In the genomic region with DNA sequence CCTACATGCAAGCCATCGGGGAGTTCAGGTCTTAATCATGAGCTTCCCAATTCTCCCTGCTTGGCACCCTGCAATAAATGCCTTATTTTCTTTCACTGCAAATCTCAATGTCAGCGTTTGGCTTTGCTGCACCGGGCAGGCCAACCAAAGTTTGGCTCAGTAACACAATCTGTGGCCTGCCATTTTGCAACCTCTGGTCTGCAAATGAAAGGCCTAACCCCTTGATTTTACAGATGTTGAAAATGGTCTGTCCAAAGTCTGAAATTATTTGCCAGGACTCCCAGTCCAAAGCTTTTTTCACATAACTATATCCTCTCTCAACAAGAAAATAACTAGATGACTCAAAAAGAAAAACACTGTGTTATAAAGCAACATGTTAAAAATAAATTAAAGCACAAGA, we compare ENCODE assay signal across 22 cellular contexts. TPM values are rescaled to one million over a fixed set of nuclear protein-coding genes. Genes with fewer than 3 reads are reported as not detected.
A peak's percentile ranks its signal among the peaks of the same experiment; 100 is the strongest.
DNase-seq lines count a peak whose midpoint lies in the region; ATAC-seq and TF ChIP-seq lines count a peak whose summit lies in the region.
"Had no signal": no experiment of that assay in that cellular context is flagged by ENCODE, and none has a peak within 500 bp of the region (broad histone marks: within the 10 kb centered on the region; RNA-seq: fewer than 3 reads in every experiment).

No MANE protein-coding gene starts in this region.

- peaks cover 45% of the 10 kb centered on the region for H3K4me1 Mint-ChIP-seq in MCF 10A (ENCODE audit: insufficient read depth, unreplicated experiment)
- H3K4me1 Mint-ChIP-seq in effector memory CD8-positive, alpha-beta T cell (ENCODE audit: low read depth in 2 of 2): peaks cover 16 to 20% of the 10 kb centered on the region in 2 donors
- peaks cover 18 to 22% of the 10 kb centered on the region in 2 donors for H3K4me1 Mint-ChIP-seq in natural killer cell

- peaks cover under 1% of the 10 kb centered on the region for H3K79me2 ChIP-seq in mammary epithelial cell (ENCODE audit: insufficient read depth, low read length)

- H3K9me3 Mint-ChIP-seq in MCF 10A (ENCODE audit: unreplicated experiment) (no peaks in the 10 kb centered on the region), natural killer cell (no peaks in the 10 kb centered on the region)
- H3K9me3 Mint-ChIP-seq in effector memory CD8-positive, alpha-beta T cell: no peaks in the 10 kb centered on the region
- H3K9me3 Mint-ChIP-seq: CD14-positive monocyte, IgD-negative memory B cell had no signal

- POLR2A ChIA-PET in MCF 10A (lab: Yijun Ruan, JAX): interaction anchor here (0.8 to 4.9 kb wide), 9 partner anchors 9 to 345 kb away, joined by 3 to 32 read pairs (median 4); a partner anchor contains a TSS

- TF ChIP-seq POLR2A in ovary (IDR thresholded peaks at IDR 0.05): no peak

- H3K9ac ChIP-seq in mammary epithelial cell (ENCODE audit: insufficient read depth, low read length): no peak overlapping the region

- WGBS in mammary epithelial cell (ENCODE audit: low coverage, missing lambda C conversion rate): 97% methylated on average over 3 of the region's 3 CpGs
- WGBS in ovary, 3 donors: 48 to 60% (median 56%) methylated on average over 3 of the region's 3 CpGs

- no peaks in the 10 kb centered on the region for H4K20me1 ChIP-seq in mammary epithelial cell (ENCODE audit: insufficient read depth, low read length)

- H3K4me1 ChIP-seq in mammary epithelial cell (ENCODE audit: insufficient read depth, low read length): peaks cover 41% of the 10 kb centered on the region
- no peaks in the 10 kb centered on the region for H3K4me1 ChIP-seq in ovary (ENCODE audit: insufficient read depth)

- H3K4me3 ChIP-seq in mammary epithelial cell (replicated peaks in 1 of 3; ENCODE audit: insufficient read depth in 1 of 3, low read depth in 2 of 3, low read length in 3 of 3): no peak overlapping the region
- no peak overlapping the region for H3K4me3 ChIP-seq in ovary
- H3K4me3 ChIP-seq: heart left ventricle had no signal

- TF ChIP-seq CTCF in MCF 10A (IDR thresholded peaks at IDR 0.05; ENCODE audit: unreplicated experiment) (no peak), mammary epithelial cell (conservative IDR thresholded peaks at IDR 0.05 in 1 of 2, IDR thresholded peaks at IDR 0.05 in 1 of 2; ENCODE audit: extremely low read depth in 1 of 2, insufficient read depth in 1 of 2, low read depth in 1 of 2, low read length in 2 of 2) (no peak), natural killer cell (IDR thresholded peaks at IDR 0.05) (no peak), omental fat pad (IDR thresholded peaks at IDR 0.05) (no peak), ovary (IDR thresholded peaks at IDR 0.05) (no peak)

- dilution Hi-C loops in mammary epithelial cell (cut with HindIII; ENCODE audit: low sequenced_read_pairs): no loop called here

- H3K27ac ChIP-seq in mammary epithelial cell (ENCODE audit: insufficient read depth, low read depth, low read length): no peak overlapping the region
- no peak overlapping the region for H3K27ac ChIP-seq in ovary

- H3K27me3 ChIP-seq in mammary epithelial cell (ENCODE audit: insufficient read depth, low read length): no peaks in the 10 kb centered on the region
- peaks cover 2% of the 10 kb centered on the region for H3K27me3 ChIP-seq in ovary
- H3K27me3 ChIP-seq: heart left ventricle had no signal

- peaks cover 13% of the 10 kb centered on the region for H3K36me3 Mint-ChIP-seq in MCF 10A (ENCODE audit: insufficient read depth, unreplicated experiment)
- no peaks in the 10 kb centered on the region for H3K36me3 Mint-ChIP-seq in effector memory CD8-positive, alpha-beta T cell (ENCODE audit: insufficient read depth)
- no peaks in the 10 kb centered on the region for H3K36me3 Mint-ChIP-seq in natural killer cell

- CTCF ChIA-PET in MCF 10A (lab: Yijun Ruan, JAX) (interaction anchor here (1.6 kb wide), 1 partner anchor 12 kb away, joined by 4 read pairs; no protein-coding TSS in a partner anchor), mammary epithelial cell (lab: Charles Lee; ENCODE audit: low non-redundant PET) (no interaction called here)

- TF ChIP-seq EP300 in ovary (IDR thresholded peaks at IDR 0.05): no peak

- in situ Hi-C loops in mammary epithelial cell (cut with MboI; ENCODE audit: low sequenced_read_pairs in 2 of 2): no loop called here

- H2AFZ ChIP-seq in mammary epithelial cell (ENCODE audit: low read depth, low read length): no peak overlapping the region

- intact Hi-C loops in MCF 10A (cut with micrococcal nuclease): no loop called here
- intact Hi-C loops in mammary epithelial cell (cut with micrococcal nuclease): no loop called here
- intact Hi-C loops in natural killer cell (cut with micrococcal nuclease): no loop called here
- intact Hi-C loops in ovary (cut with DNase I): no loop called here

- H3K4me3 Mint-ChIP-seq in MCF 10A (ENCODE audit: unreplicated experiment) (no peak overlapping the region), natural killer cell (no peak overlapping the region)
- no peak overlapping the region for H3K4me3 Mint-ChIP-seq in effector memory CD8-positive, alpha-beta T cell
- H3K4me3 Mint-ChIP-seq: CD14-positive monocyte, IgD-negative memory B cell had no signal

- no peak for DNase-seq in MCF 10A (ENCODE audit: unreplicated experiment)
- DNase-seq in mammary epithelial cell: no peak
- no peak for DNase-seq in effector memory CD8-positive, alpha-beta T cell
- no peak for DNase-seq in natural killer cell
- no peak for DNase-seq in NCI-H69 (lab: John Stamatoyannopoulos, UW)
- no peak for DNase-seq in omental fat pad (ENCODE audit: low spot score)
- DNase-seq in cerebellar nuclear complex (lab: John Stamatoyannopoulos, UW): no peak
- no peak for DNase-seq in ovary
- DNase-seq: ACHN; activated CD4-positive, alpha-beta T cell treated with anti-CD3 and anti-CD28 coated beads, Interleukin-2, amount 50 U/mL, for 1 hour; activated naive CD4-positive, alpha-beta T cell; activated T-cell treated with anti-CD3 and anti-CD28 coated beads for 4 hours; caudate nucleus; heart left ventricle; left ventricle myocardium superior; MM.1S; NCI-H1436 treated with DMSO at 0.1 percent for 48 hours; NCI-H524; right cardiac atrium; Right ventricle myocardium superior had no signal

- H3K36me3 ChIP-seq in mammary epithelial cell (ENCODE audit: insufficient read depth, low read length): no peaks in the 10 kb centered on the region
- H3K36me3 ChIP-seq in ovary: no peaks in the 10 kb centered on the region
- H3K36me3 ChIP-seq: heart left ventricle had no signal

- H3K9me3 ChIP-seq in mammary epithelial cell (replicated peaks; ENCODE audit: insufficient read depth, low read length) (no peaks in the 10 kb centered on the region), ovary (no peaks in the 10 kb centered on the region)
- H3K9me3 ChIP-seq: heart left ventricle had no signal

- no peak for ATAC-seq in effector memory CD8-positive, alpha-beta T cell (replicated peaks)
- ATAC-seq in natural killer cell (no peak), omental fat pad (ENCODE audit: low FRiP score) (no peak)

- H3K27ac Mint-ChIP-seq in MCF 10A (ENCODE audit: low read depth, unreplicated experiment) (peak overlapping the region; percentile 73), natural killer cell (peak overlapping the region; percentile 22 to 41)
- H3K27ac Mint-ChIP-seq in effector memory CD8-positive, alpha-beta T cell: peak overlapping the region; percentile 11 to 79

- BruUV-seq in MCF 10A (replicated peaks; lab: Mats Ljungman, UMichigan) (no TSS peak), mammary epithelial cell (replicated peaks; lab: Mats Ljungman, UMichigan) (no TSS peak)

- H3K4me2 ChIP-seq in mammary epithelial cell (ENCODE audit: insufficient read depth, low read depth, low read length): no peak overlapping the region

- no peaks in the 10 kb centered on the region for H3K27me3 Mint-ChIP-seq in MCF 10A (ENCODE audit: insufficient read depth, unreplicated experiment)
- no peaks in the 10 kb centered on the region for H3K27me3 Mint-ChIP-seq in effector memory CD8-positive, alpha-beta T cell
- H3K27me3 Mint-ChIP-seq in natural killer cell (ENCODE audit: low read depth in 2 of 2): no peaks in the 10 kb centered on the region
- H3K27me3 Mint-ChIP-seq: IgD-negative memory B cell had no signal

RNA-seq across cellular contexts. Expression of a gene that starts 34.0 kb away (rescaled TPM):
- total RNA-seq in MCF 10A (2022) (1.3 and 2.2 TPM in 2 replicates), mammary epithelial cell (under 1 TPM; 0.83 to 0.87 TPM), natural killer cell (1 to 10 TPM; 1.1 to 1.7 (median 1.2) TPM), omental fat pad (1 to 10 TPM in 1 of 4 donors, not detected in 3; 1.7 TPM), ovary (1 to 10 TPM; 1.5 to 7.8 (median 2.6) TPM)
- polyA plus RNA-seq in mammary epithelial cell (0.03 TPM), ovary (under 1 TPM; 0.38 to 0.41 TPM)
- polyA minus RNA-seq in mammary epithelial cell: not detected
